15 cellular contexts compared by ENCODE assay signal in the genomic region with DNA sequence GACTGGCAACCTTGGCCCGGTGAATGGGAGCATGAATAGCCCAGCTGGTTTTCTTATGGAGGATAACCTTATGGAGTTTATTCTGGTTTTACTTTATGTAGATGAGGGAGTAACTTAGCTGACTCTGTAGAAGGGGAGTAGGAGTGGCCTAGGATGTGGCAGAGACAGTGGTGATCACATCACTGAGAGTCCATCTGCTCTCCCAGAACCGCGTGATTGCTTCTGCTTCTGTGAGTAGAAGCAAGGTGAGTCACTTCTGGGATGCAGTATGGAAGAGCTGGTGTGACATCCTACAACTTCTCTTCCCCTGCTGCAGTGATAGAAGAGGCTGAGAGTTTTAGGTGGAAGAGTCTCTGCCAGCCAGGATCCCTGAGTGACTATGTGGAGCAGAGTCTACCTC.
"Had no signal": no experiment of that assay in that cellular context is flagged by ENCODE, and none has a peak within 500 bp of the region (broad histone marks: within the 10 kb centered on the region; RNA-seq: fewer than 3 reads in every experiment).

No MANE protein-coding gene starts in this region.

- H3K27me3 ChIP-seq: right atrium auricular region had no signal

- H3K4me3 ChIP-seq: dorsolateral prefrontal cortex, right atrium auricular region had no signal

- H3K4me3 Mint-ChIP-seq: activated CD8-positive, alpha-beta T cell treated with anti-CD3 and anti-CD28 coated beads for 36 hours; activated T-cell treated with anti-CD3 and anti-CD28 coated beads, Interleukin-2, amount 50 U/mL, for 4 hours; endodermal cell; nephron; stimulated activated memory B cell treated with anti-CD40 and anti-IgM and Interleukin-4, amounts not matched to agents 10 μg/mL and 1 μg/mL and 100 μg/mL, for 72 hours had no signal

- H3K4me1 ChIP-seq: right atrium auricular region had no signal

- H3K27me3 Mint-ChIP-seq: activated CD8-positive, alpha-beta T cell treated with anti-CD3 and anti-CD28 coated beads for 36 hours had no signal

- H3K36me3 Mint-ChIP-seq: stimulated activated memory B cell treated with anti-CD40 and anti-IgM and Interleukin-4, amounts not matched to agents 10 μg/mL and 1 μg/mL and 100 μg/mL, for 72 hours had no signal

- H3K9me3 Mint-ChIP-seq: endodermal cell had no signal

- H3K9me3 ChIP-seq: right atrium auricular region had no signal

- H3K36me3 ChIP-seq: right atrium auricular region had no signal

- ATAC-seq: activated CD8-positive, alpha-beta T cell treated with anti-CD3 and anti-CD28 coated beads for 36 hours; activated T-cell treated with anti-CD3 and anti-CD28 coated beads, Interleukin-2, amount 50 U/mL, for 4 hours; stimulated activated memory B cell treated with anti-CD40 and anti-IgM and Interleukin-4, amounts not matched to agents 10 μg/mL and 1 μg/mL and 100 μg/mL, for 72 hours had no signal

- H3K27ac Mint-ChIP-seq: activated CD8-positive, alpha-beta T cell treated with anti-CD3 and anti-CD28 coated beads for 36 hours; endodermal cell; nephron; progenitor cell of endocrine pancreas; stimulated activated memory B cell treated with anti-CD40 and anti-IgM and Interleukin-4, amounts not matched to agents 10 μg/mL and 1 μg/mL and 100 μg/mL, for 72 hours had no signal

- DNase-seq: activated CD4-positive, alpha-beta T cell treated with anti-CD3 and anti-CD28 coated beads for 4 hours; activated CD8-positive, alpha-beta T cell treated with anti-CD3 and anti-CD28 coated beads for 36 hours; activated effector memory CD4-positive, alpha-beta T cell treated with Interleukin-2 at 50 U/mL for 16 hours; activated naive CD4-positive, alpha-beta T cell treated with anti-CD3 and anti-CD28 coated beads, Interleukin-2, amount 50 U/mL, for 16 hours; activated T-cell treated with anti-CD3 and anti-CD28 coated beads, Interleukin-2, amount 50 U/mL, for 4 hours; dorsolateral prefrontal cortex; endodermal cell; erythroblast; kidney glomerular epithelial cell; mesendoderm; stimulated activated CD4-positive, alpha-beta T cell treated with anti-CD3 and anti-CD28 coated beads, Interleukin-2, amount 100 ng/mL, for 48 hours had no signal

- H3K27ac ChIP-seq: dorsolateral prefrontal cortex, right atrium auricular region had no signal

- H3K4me1 Mint-ChIP-seq: nephron; stimulated activated memory B cell treated with anti-CD40 and anti-IgM and Interleukin-4, amounts not matched to agents 10 μg/mL and 1 μg/mL and 100 μg/mL, for 72 hours had no signal
